8 cellular contexts compared by ENCODE assay signal in the genomic region with DNA sequence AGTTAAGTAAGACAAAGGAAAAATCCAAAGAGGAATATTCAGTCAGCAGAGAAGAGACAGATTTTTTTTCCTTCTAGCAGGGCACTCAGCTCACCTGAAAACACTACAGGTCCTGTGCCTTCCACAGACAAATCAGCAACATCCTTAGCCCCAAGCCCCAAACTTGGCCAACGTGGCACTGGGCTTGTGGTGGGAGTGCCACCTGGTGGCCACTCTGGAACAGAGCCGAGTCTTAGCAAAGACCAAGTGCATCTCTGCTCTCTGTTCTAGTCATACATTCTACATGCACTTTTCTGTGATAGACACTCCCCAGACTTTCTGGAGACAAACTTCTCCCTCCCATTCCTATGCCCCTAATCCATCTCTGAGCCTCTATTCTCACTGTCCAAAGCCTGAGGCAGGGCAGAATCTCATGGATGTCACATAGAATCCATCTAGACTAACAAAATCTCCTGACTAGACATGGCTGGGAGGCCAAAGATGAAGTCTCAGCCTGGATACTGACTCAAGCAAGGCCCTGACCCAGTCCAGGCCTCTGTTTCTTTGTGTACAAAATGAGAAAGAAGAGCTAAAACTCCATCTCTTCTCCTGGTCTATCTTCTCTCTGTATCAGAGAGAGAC. TPM values are rescaled to one million over a fixed set of nuclear protein-coding genes. Genes with fewer than 3 reads are reported as not detected.
DNase-seq lines count a peak whose midpoint lies in the region; ATAC-seq and TF ChIP-seq lines count a peak whose summit lies in the region.

No MANE protein-coding gene starts in this region.

- no peak for DNase-seq in AG04449 (ENCODE audit: low read depth, low spot score)
- peak; percentile 79 for DNase-seq in GM19238 (ENCODE audit: insufficient read length, low spot score)
- peak; percentile 54 to 85 (median 70) for DNase-seq in NCI-H1417 (lab: John Stamatoyannopoulos, UW)
- DNase-seq in T-helper 22 cell (ENCODE audit: low read depth): peak; percentile 40
- DNase-seq in adipocyte (ENCODE audit: low read depth): peak; percentile 91
- peak; percentile 74 for DNase-seq in left cardiac atrium
- peak; percentile 83 for DNase-seq in sciatic nerve (ENCODE audit: low spot score)

- no peaks in the 10 kb centered on the region for H3K27me3 ChIP-seq in adipocyte (replicated peaks; ENCODE audit: control insufficient read depth, insufficient read depth, low read length)

- POLR2A ChIA-PET in AG04449 (lab: Yijun Ruan, JAX): no interaction called here

- H3K4me3 ChIP-seq in AG04449 (ENCODE audit: low read depth, low read length) (no peak overlapping the region), adipocyte (ENCODE audit: low read length) (no peak overlapping the region)

- no peaks in the 10 kb centered on the region for H3K9me3 ChIP-seq in adipocyte (ENCODE audit: control insufficient read depth, low read length)

- CTCF ChIA-PET in AG04449 (lab: Yijun Ruan, JAX): interaction anchor here (0.7 to 40.9 kb wide), 21 partner anchors 10 to 331 kb away, joined by 3 to 1700 read pairs (median 5); partner anchors contain the start of genes CYP11A1 and UBL7

- ATAC-seq in left cardiac atrium (peak; percentile 59), sciatic nerve (peak; percentile 63), HG03378 (IDR thresholded peaks at IDR 0.05; ENCODE audit: unreplicated experiment) (no peak)

- H3K36me3 ChIP-seq in adipocyte (ENCODE audit: control insufficient read depth, insufficient read depth, low read length, severe bottlenecking): no peaks in the 10 kb centered on the region

- intact Hi-C loops in left cardiac atrium (cut with DNase I): loop anchor here in 1 of 2 donors (1.0 to 2.0 kb wide), 2 partner anchors 57 to 64 kb away; no protein-coding TSS in a partner anchor
- intact Hi-C loops in sciatic nerve (cut with DNase I): no loop called here

- H3K4me1 ChIP-seq in adipocyte (ENCODE audit: control insufficient read depth, insufficient read depth, low read length): peaks cover 15% of the 10 kb centered on the region

- H3K9ac ChIP-seq in adipocyte (ENCODE audit: low read length): no peak overlapping the region

- peak; percentile 90 for TF ChIP-seq CTCF in AG04449 (IDR thresholded peaks at IDR 0.05; ENCODE audit: insufficient read depth, low read length, missing control alignments)

RNA-seq across cellular contexts. Expression of gene SEMA7A, which starts 5.0 kb away (rescaled TPM):
- total RNA-seq in left cardiac atrium (1 to 10 TPM; 1.8 to 1.9 TPM), sciatic nerve (30.9 TPM)

RNA-seq across cellular contexts. Expression of gene UBL7, which starts 22.2 kb away (rescaled TPM):
- total RNA-seq in left cardiac atrium (10 to 100 TPM; 39.0 to 43.5 TPM), sciatic nerve (32.0 TPM)

Comparison
In these comparisons a context has a peak if more than half of its experiments do, and no peak if none do; other contexts are left out.
1. RNA of gene SEMA7A, which starts 5.0 kb away (total RNA-seq): 30.9 TPM in sciatic nerve (single experiment); 1.8 to 1.9 TPM in left cardiac atrium; every median in the first group is over 10 times any median in the second.